10 cellular contexts compared by ENCODE assay signal in the genomic region with DNA sequence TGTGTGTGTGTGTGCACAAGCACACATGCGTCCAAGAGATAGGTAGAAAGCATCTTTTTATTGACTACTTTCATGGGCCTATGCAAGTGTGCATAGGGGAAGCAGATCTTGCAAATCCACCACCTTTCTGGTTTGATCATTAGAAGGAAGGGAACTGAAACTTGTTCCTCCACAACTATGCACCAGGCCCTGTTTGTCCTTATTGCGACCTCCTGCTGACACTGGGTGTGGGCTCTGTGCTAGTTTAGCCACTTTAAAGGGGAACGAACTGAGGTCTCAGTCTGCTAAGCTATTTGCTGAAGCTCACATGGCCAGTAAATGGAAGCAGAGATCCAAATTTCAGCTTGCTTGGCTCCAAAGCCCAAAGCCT. TPM values are rescaled to one million over a fixed set of nuclear protein-coding genes. Genes with fewer than 3 reads are reported as not detected.
DNase-seq lines count a peak whose midpoint lies in the region; ATAC-seq, FAIRE-seq and TF ChIP-seq lines count a peak whose summit lies in the region.
"Had no signal": no experiment of that assay in that cellular context is flagged by ENCODE, and none has a peak within 500 bp of the region (broad histone marks: within the 10 kb centered on the region; RNA-seq: fewer than 3 reads in every experiment).

No MANE protein-coding gene starts in this region.

- H3K9me3 Mint-ChIP-seq in natural killer cell treated with Interleukin-12 subunit alpha and Interleukin-12 subunit beta and Interleukin-15 and Interleukin-18, amount 100 ng/mL, for 72 hours, result no peaks in the 10 kb centered on the region
- H3K9me3 Mint-ChIP-seq in endodermal cell, result no peaks in the 10 kb centered on the region
- H3K9me3 Mint-ChIP-seq: immature natural killer cell had no signal

- WGBS in endodermal cell (ENCODE audit: insufficient coverage in 1 of 2, insufficient read length in 1 of 2), 2 experiments, result 44 to 59% methylated on average over 2 to 3 of the region's 3 CpGs

- H3K36me3 Mint-ChIP-seq in natural killer cell treated with Interleukin-12 subunit alpha and Interleukin-12 subunit beta and Interleukin-15 and Interleukin-18, amount 100 ng/mL, for 72 hours, result no peaks in the 10 kb centered on the region
- H3K36me3 Mint-ChIP-seq in endodermal cell (ENCODE audit: low read depth), result no peaks in the 10 kb centered on the region
- H3K36me3 Mint-ChIP-seq: immature natural killer cell had no signal

- ATAC-seq in GM21717 (IDR thresholded peaks at IDR 0.05; ENCODE audit: unreplicated experiment) (peak; percentile 89), HG03520 (IDR thresholded peaks at IDR 0.05; ENCODE audit: unreplicated experiment) (peak; percentile 82)
- no peak for ATAC-seq in natural killer cell treated with Interleukin-12 subunit alpha and Interleukin-12 subunit beta and Interleukin-15 and Interleukin-18, amount 100 ng/mL, for 72 hours

- no peaks in the 10 kb centered on the region for H3K27me3 ChIP-seq in endodermal cell (ENCODE audit: control insufficient read depth, insufficient read depth, low read length, poor library complexity, severe bottlenecking)

- peaks cover 14 to 15% of the 10 kb centered on the region in 2 donors for H3K27me3 Mint-ChIP-seq in natural killer cell treated with Interleukin-12 subunit alpha and Interleukin-12 subunit beta and Interleukin-15 and Interleukin-18, amount 100 ng/mL, for 72 hours
- H3K27me3 Mint-ChIP-seq in endodermal cell (ENCODE audit: insufficient read depth), result no peaks in the 10 kb centered on the region

- no peaks in the 10 kb centered on the region for H3K9me3 ChIP-seq in endodermal cell (ENCODE audit: control insufficient read depth, low read length)

- H3K27ac ChIP-seq in endodermal cell (ENCODE audit: low read depth, low read length), result no peak overlapping the region

- H3K27ac Mint-ChIP-seq in natural killer cell treated with Interleukin-12 subunit alpha and Interleukin-12 subunit beta and Interleukin-15 and Interleukin-18, amount 100 ng/mL, for 72 hours, result no peak overlapping the region
- no peak overlapping the region for H3K27ac Mint-ChIP-seq in endodermal cell
- H3K27ac Mint-ChIP-seq: immature natural killer cell had no signal

- FAIRE-seq in GM18507 (lab: Jason Lieb, UNC) (no peak), H54 (lab: Jason Lieb, UNC) (no peak)
- FAIRE-seq: bronchial epithelial cell had no signal

- no peak overlapping the region for H3K4me3 ChIP-seq in endodermal cell (ENCODE audit: low read length)

- no peak overlapping the region for H3K4me3 Mint-ChIP-seq in natural killer cell treated with Interleukin-12 subunit alpha and Interleukin-12 subunit beta and Interleukin-15 and Interleukin-18, amount 100 ng/mL, for 72 hours
- H3K4me3 Mint-ChIP-seq in endodermal cell, result no peak overlapping the region
- H3K4me3 Mint-ChIP-seq: immature natural killer cell had no signal

- no peaks in the 10 kb centered on the region for H3K36me3 ChIP-seq in endodermal cell (ENCODE audit: control insufficient read depth, insufficient read depth, low read length)

- TF ChIP-seq CTCF in endodermal cell (conservative IDR thresholded peaks at IDR 0.05), result no peak

- TF ChIP-seq POLR2A in H54 (IDR thresholded peaks at IDR 0.05; ENCODE audit: low read depth, low read length), result no peak

- DNase-seq in GM18507 (ENCODE audit: extremely low spot score, insufficient read length, low read depth) (peak; percentile 5), hippocampal formation (lab: John Stamatoyannopoulos, UW) (peak; percentile 14 to 31), H54 (ENCODE audit: insufficient read length, low spot score) (no peak), GM03348 (ENCODE audit: low spot score) (no peak), endodermal cell (no peak)
- DNase-seq in natural killer cell treated with Interleukin-12 subunit alpha and Interleukin-12 subunit beta and Interleukin-15 and Interleukin-18, amount 100 ng/mL, for 72 hours (ENCODE audit: low spot score), result no peak
- DNase-seq: immature natural killer cell had no signal

- no peak overlapping the region for H3K9ac ChIP-seq in endodermal cell (ENCODE audit: extremely low read depth, low read length, poor library complexity, severe bottlenecking)

- H3K4me1 Mint-ChIP-seq in natural killer cell treated with Interleukin-12 subunit alpha and Interleukin-12 subunit beta and Interleukin-15 and Interleukin-18, amount 100 ng/mL, for 72 hours (ENCODE audit: low read depth in 2 of 2), result peaks cover 4 to 9% of the 10 kb centered on the region in 2 donors
- H3K4me1 Mint-ChIP-seq in endodermal cell, result peaks cover 21% of the 10 kb centered on the region

- H3K4me1 ChIP-seq in endodermal cell (ENCODE audit: control insufficient read depth, insufficient read depth, low read length), result peaks cover 17% of the 10 kb centered on the region

RNA-seq across cellular contexts. Expression of a gene that starts 32.1 kb away (rescaled TPM):
- 10 to 100 TPM; 21.7 to 47.7 TPM for total RNA-seq in natural killer cell treated with Interleukin-12 subunit alpha and Interleukin-12 subunit beta and Interleukin-15 and Interleukin-18, amount 100 ng/mL, for 72 hours
- 10 to 100 TPM; 10.9 to 12.5 TPM for total RNA-seq in endodermal cell
- 22.8 TPM for polyA plus RNA-seq in endodermal cell (2013, experiment 1 of 2)
- 16.4 TPM for polyA plus RNA-seq in endodermal cell (2013, experiment 2 of 2)

RNA-seq across cellular contexts. Expression of a gene that starts 42.3 kb away (rescaled TPM):
- total RNA-seq in natural killer cell treated with Interleukin-12 subunit alpha and Interleukin-12 subunit beta and Interleukin-15 and Interleukin-18, amount 100 ng/mL, for 72 hours, result 10 to 100 TPM; 33.5 to 59.9 TPM
- 10 to 100 TPM; 35.6 to 36.6 TPM for total RNA-seq in endodermal cell
- polyA plus RNA-seq in endodermal cell (2013, experiment 1 of 2), result 37.7 TPM
- polyA plus RNA-seq in endodermal cell (2013, experiment 2 of 2), result 30.9 TPM

Comparison
In these comparisons a context has a peak if more than half of its experiments do, and no peak if none do; other contexts are left out.
1. DNase-seq: peak in GM18507 (single experiment) and hippocampal formation (2 of 2); none in H54 (single experiment), GM03348 (single experiment), natural killer cell treated with Interleukin-12 subunit alpha and Interleukin-12 subunit beta and Interleukin-15 and Interleukin-18, amount 100 ng/mL, for 72 hours (single experiment) and endodermal cell (single experiment).
2. ATAC-seq: peak in GM21717 (single experiment) and HG03520 (single experiment); none in natural killer cell treated with Interleukin-12 subunit alpha and Interleukin-12 subunit beta and Interleukin-15 and Interleukin-18, amount 100 ng/mL, for 72 hours (0 of 2).